In genomic region chr22:41481131-41481830, GRCh38 we compare ENCODE assay signal across 10 cellular contexts. TPM values are rescaled to one million over a fixed set of nuclear protein-coding genes. Genes with fewer than 3 reads are reported as not detected.
DNase-seq lines count a peak whose midpoint lies in the region; TF ChIP-seq lines count a peak whose summit lies in the region.
"Had no signal": no experiment of that assay in that cellular context is flagged by ENCODE, and none has a peak within 500 bp of the region (broad histone marks: within the 10 kb centered on the region; RNA-seq: fewer than 3 reads in every experiment).

No MANE protein-coding gene starts in this region.

- H3K4me1 Mint-ChIP-seq in CD8-positive, alpha-beta memory T cell, result peaks cover 23 to 61% (median 36%) of the 10 kb centered on the region in 3 donors

- TF ChIP-seq CTCF in fibroblast of lung (conservative IDR thresholded peaks at IDR 0.05 in 1 of 2, IDR thresholded peaks at IDR 0.05 in 1 of 2; ENCODE audit: low read depth in 1 of 2, low read length in 2 of 2), result no peak

- peak overlapping the region in 1 of 8 donors; percentile 22 for H3K27ac Mint-ChIP-seq in CD8-positive, alpha-beta memory T cell

- peak overlapping the region; percentile 83 for H3K4me2 ChIP-seq in Karpas-422 (ENCODE audit: low read depth, low read length, poor library complexity, severe bottlenecking)
- peak overlapping the region; percentile 32 for H3K4me2 ChIP-seq in fibroblast of lung (ENCODE audit: extremely low read depth, insufficient read depth, low read length)

- H3K9me3 ChIP-seq in Karpas-422 (ENCODE audit: low read length) (no peaks in the 10 kb centered on the region), fibroblast of lung (ENCODE audit: control insufficient read depth, insufficient read depth, low read depth, low read length) (no peaks in the 10 kb centered on the region), muscle layer of duodenum (ENCODE audit: control insufficient read depth in 1 of 2, low read length in 2 of 2) (no peaks in the 10 kb centered on the region)
- H3K9me3 ChIP-seq in CD8-positive, alpha-beta memory T cell (ENCODE audit: low read length), result no peaks in the 10 kb centered on the region

- peaks cover 0 to 21% (median 0%) of the 10 kb centered on the region in 3 donors for H3K36me3 Mint-ChIP-seq in CD8-positive, alpha-beta memory T cell
- H3K36me3 Mint-ChIP-seq: natural killer cell had no signal

- peak overlapping the region; percentile 57; the same call in 1 of the 2 replicates for H3K4me3 ChIP-seq in Karpas-422 (ENCODE audit: low read length)
- no peak overlapping the region for H3K4me3 ChIP-seq in fibroblast of lung (replicated peaks in 1 of 4; ENCODE audit: control extremely low read depth in 1 of 4, insufficient read depth in 1 of 4, low read depth in 3 of 4, low read length in 4 of 4)
- H3K4me3 ChIP-seq in muscle layer of duodenum (ENCODE audit: low read depth in 1 of 2, low read length in 2 of 2), result no peak overlapping the region
- no peak overlapping the region for H3K4me3 ChIP-seq in CD8-positive, alpha-beta memory T cell (ENCODE audit: low read length)

- no peaks in the 10 kb centered on the region for H3K36me3 ChIP-seq in Karpas-422 (ENCODE audit: insufficient read depth, low read length)
- H3K36me3 ChIP-seq in fibroblast of lung (ENCODE audit: control insufficient read depth, insufficient read depth, low read length), result no peaks in the 10 kb centered on the region
- H3K36me3 ChIP-seq in muscle layer of duodenum (ENCODE audit: control insufficient read depth in 1 of 2, insufficient read depth in 2 of 2, low read length in 2 of 2), result peaks cover 3 to 9% of the 10 kb centered on the region in 2 donors
- no peaks in the 10 kb centered on the region for H3K36me3 ChIP-seq in CD8-positive, alpha-beta memory T cell (ENCODE audit: insufficient read depth, low read length)

- no peaks in the 10 kb centered on the region for H3K27me3 Mint-ChIP-seq in CD8-positive, alpha-beta memory T cell

- H3K27me3 ChIP-seq in Karpas-422 (ENCODE audit: low read length), result no peaks in the 10 kb centered on the region
- no peaks in the 10 kb centered on the region for H3K27me3 ChIP-seq in fibroblast of lung (ENCODE audit: control insufficient read depth, insufficient read depth, low read length)
- no peaks in the 10 kb centered on the region for H3K27me3 ChIP-seq in muscle layer of duodenum (ENCODE audit: low read depth, low read length)
- no peaks in the 10 kb centered on the region for H3K27me3 ChIP-seq in CD8-positive, alpha-beta memory T cell (ENCODE audit: insufficient read depth, low read length, poor library complexity, severe bottlenecking)

- no peaks in the 10 kb centered on the region for H3K9me2 ChIP-seq in Karpas-422 (replicated peaks; ENCODE audit: insufficient read depth, low read length)

- H3K4me1 ChIP-seq in Karpas-422 (ENCODE audit: low read length) (peaks cover 87% of the 10 kb centered on the region), fibroblast of lung (ENCODE audit: control insufficient read depth, extremely low read depth, insufficient read depth, low read length) (peaks cover 41% of the 10 kb centered on the region), muscle layer of duodenum (ENCODE audit: control insufficient read depth in 1 of 2, insufficient read depth in 2 of 2, low read length in 2 of 2) (peaks cover 21 to 50% of the 10 kb centered on the region in 2 donors)
- H3K4me1 ChIP-seq in CD8-positive, alpha-beta memory T cell (ENCODE audit: insufficient read depth, low read length), result no peaks in the 10 kb centered on the region

- no peaks in the 10 kb centered on the region for H3K9me3 Mint-ChIP-seq in CD8-positive, alpha-beta memory T cell
- H3K9me3 Mint-ChIP-seq: natural killer cell had no signal

- peak; percentile 36 for DNase-seq in A172 (ENCODE audit: low spot score)
- no peak for DNase-seq in Karpas-422
- peak; percentile 18 to 55 for DNase-seq in fibroblast of lung (ENCODE audit: low read depth in 2 of 2)
- no peak for DNase-seq in CD8-positive, alpha-beta memory T cell
- DNase-seq in stimulated activated CD4-positive, alpha-beta T cell treated with anti-CD3 and anti-CD28 coated beads, Interleukin-4, amount 100 ng/mL, for 24 hours, result no peak
- no peak for DNase-seq in NOMO-1 (lab: John Stamatoyannopoulos, UW; ENCODE audit: unreplicated experiment in 2 of 2)
- no peak for DNase-seq in stimulated activated naive CD4-positive, alpha-beta T cell treated with Interleukin-2 at 50 U/mL for 16 hours (lab: John Stamatoyannopoulos, UW)
- DNase-seq: activated T-cell treated with anti-CD3 and anti-CD28 coated beads for 4 hours, natural killer cell had no signal

- CTCF ChIA-PET in CD8-positive, alpha-beta memory T cell (lab: Charles Lee), result interaction anchor here (1.2 to 2.3 kb wide), 2 partner anchors 45 to 77 kb away, joined by 4 to 7 read pairs; no protein-coding TSS in a partner anchor

- no peaks in the 10 kb centered on the region; the same call in 1 of the 2 replicates for H4K20me1 ChIP-seq in Karpas-422 (ENCODE audit: insufficient read depth, low read depth, low read length)
- H4K20me1 ChIP-seq in fibroblast of lung (ENCODE audit: control insufficient read depth, extremely low read depth, insufficient read depth, low read length), result no peaks in the 10 kb centered on the region

- H3K79me2 ChIP-seq in Karpas-422 (ENCODE audit: low read length) (peaks cover 69% of the 10 kb centered on the region), fibroblast of lung (ENCODE audit: control insufficient read depth, insufficient read depth, low read length) (peaks cover 54% of the 10 kb centered on the region)

- H3K4me3 Mint-ChIP-seq in CD8-positive, alpha-beta memory T cell, result no peak overlapping the region
- H3K4me3 Mint-ChIP-seq: natural killer cell had no signal

- H2AFZ ChIP-seq in Karpas-422 (ENCODE audit: low read length) (no peak overlapping the region), fibroblast of lung (ENCODE audit: low read length) (no peak overlapping the region)

- H3K27ac ChIP-seq in Karpas-422 (ENCODE audit: low read length) (peak overlapping the region; percentile 97), fibroblast of lung (ENCODE audit: insufficient read depth, low read length) (peak overlapping the region; percentile 83), muscle layer of duodenum (ENCODE audit: low read length) (peak overlapping the region; percentile 70)
- H3K27ac ChIP-seq in CD8-positive, alpha-beta memory T cell (ENCODE audit: low read depth, low read length), result no peak overlapping the region

- H3K9ac ChIP-seq in Karpas-422 (ENCODE audit: low read length) (peak overlapping the region; percentile 66), fibroblast of lung (ENCODE audit: insufficient read depth, low read length) (no peak overlapping the region)

- POLR2A ChIA-PET in CD8-positive, alpha-beta memory T cell (lab: Charles Lee), result no interaction called here

RNA-seq across cellular contexts. Expression of gene ACO2, which starts 12.4 kb away (rescaled TPM):
- 34.3 and 41.2 TPM in 2 replicates for total RNA-seq in A172 (2014; rRNA removed; shearing (Covaris generic))
- 67.7 and 102 TPM in 2 replicates for total RNA-seq in Karpas-422 (2014; rRNA removed; shearing (Covaris generic); ENCODE audit: low replicate concordance)
- 60.4 and 80.3 TPM in 2 replicates for total RNA-seq in fibroblast of lung
- 37.6 and 52.6 TPM in 2 replicates for polyA plus RNA-seq in fibroblast of lung
- 58.1 and 76.0 TPM in 2 replicates for polyA plus RNA-seq in fibroblast of lung (2012)
- 145 and 147 TPM in 2 replicates for polyA minus RNA-seq in fibroblast of lung (ENCODE audit: low replicate concordance)
- total RNA-seq in CD8-positive, alpha-beta memory T cell, result 100 to 1,000 TPM; 112 to 114 TPM
- 92.5 TPM for polyA plus RNA-seq in CD8-positive, alpha-beta memory T cell

RNA-seq across cellular contexts. Expression of gene PHF5A, which starts 12.8 kb away (rescaled TPM):
- total RNA-seq in A172 (2014; rRNA removed; shearing (Covaris generic)), result 63.7 and 71.3 TPM in 2 replicates
- total RNA-seq in Karpas-422 (2014; rRNA removed; shearing (Covaris generic); ENCODE audit: low replicate concordance), result 43.2 and 90.3 TPM in 2 replicates
- total RNA-seq in fibroblast of lung, result 63.3 and 64.2 TPM in 2 replicates
- 61.5 and 82.7 TPM in 2 replicates for polyA plus RNA-seq in fibroblast of lung
- polyA plus RNA-seq in fibroblast of lung (2012), result 41.9 and 53.4 TPM in 2 replicates
- 16.5 and 18.3 TPM in 2 replicates for polyA minus RNA-seq in fibroblast of lung (ENCODE audit: low replicate concordance)
- 100 to 1,000 TPM; 120 to 125 TPM for total RNA-seq in CD8-positive, alpha-beta memory T cell
- polyA plus RNA-seq in CD8-positive, alpha-beta memory T cell, result 24.9 TPM

RNA-seq across cellular contexts. Expression of gene TOB2, which starts 34.7 kb away (rescaled TPM):
- total RNA-seq in A172 (2014; rRNA removed; shearing (Covaris generic)), result 6.2 and 7.2 TPM in 2 replicates
- 43.7 and 46.8 TPM in 2 replicates for total RNA-seq in Karpas-422 (2014; rRNA removed; shearing (Covaris generic); ENCODE audit: low replicate concordance)
- 19.5 and 20.6 TPM in 2 replicates for total RNA-seq in fibroblast of lung
- 19.5 and 20.9 TPM in 2 replicates for polyA plus RNA-seq in fibroblast of lung
- polyA plus RNA-seq in fibroblast of lung (2012), result 25.6 and 32.7 TPM in 2 replicates
- 71.1 and 71.9 TPM in 2 replicates for polyA minus RNA-seq in fibroblast of lung (ENCODE audit: low replicate concordance)
- total RNA-seq in CD8-positive, alpha-beta memory T cell, result 10 to 100 TPM; 56.4 to 59.8 TPM
- 24.8 TPM for polyA plus RNA-seq in CD8-positive, alpha-beta memory T cell

Comparison
In these comparisons a context has a peak if more than half of its experiments do, and no peak if none do; other contexts are left out.
1. DNase-seq: peak in A172 (single experiment) and fibroblast of lung (2 of 2); none in Karpas-422 (single experiment), CD8-positive, alpha-beta memory T cell (0 of 5), stimulated activated CD4-positive, alpha-beta T cell treated with anti-CD3 and anti-CD28 coated beads, Interleukin-4, amount 100 ng/mL, for 24 hours (single experiment), NOMO-1 (0 of 2) and stimulated activated naive CD4-positive, alpha-beta T cell treated with Interleukin-2 at 50 U/mL for 16 hours (single experiment).